In genomic region chr17:64506576-64507417, GRCh38 we compare ENCODE assay signal across 8 cellular contexts. TPM values are rescaled to one million over a fixed set of nuclear protein-coding genes. Genes with fewer than 3 reads are reported as not detected.
DNase-seq lines count a peak whose midpoint lies in the region; ATAC-seq and TF ChIP-seq lines count a peak whose summit lies in the region.

TSS of gene CEP95 (plus strand) at chr17:64506977. CDS start at chr17:64507098, 121 bp downstream.

- DNase-seq in NCI-H1105 (lab: John Stamatoyannopoulos, UW) (peak; percentile 97), SKM-1 (lab: John Stamatoyannopoulos, UW; ENCODE audit: unreplicated experiment) (peak; percentile 89), glutamatergic neuron (peak; percentile 94), tibial nerve (ENCODE audit: low spot score in 2 of 2) (peak; percentile 93 to 96)
- DNase-seq in activated naive CD4-positive, alpha-beta T cell treated with anti-CD3 and anti-CD28 coated beads, Interleukin-2, amount 50 U/mL, for 72 hours (ENCODE audit: low spot score in 2 of 2): peak; percentile 93 to 97

- H3K4me1 ChIP-seq in parathyroid adenoma: peaks cover 21% of the 10 kb centered on the region
- H3K4me1 ChIP-seq in tibial nerve: peaks cover 0 to 59% (median 45%) of the 10 kb centered on the region in 4 donors

- TF ChIP-seq POLR2A in tibial nerve (IDR thresholded peaks at IDR 0.05): peak; percentile 82 to 88

- H3K4me1 Mint-ChIP-seq in glutamatergic neuron (ENCODE audit: low read depth, unreplicated experiment): peaks cover 20% of the 10 kb centered on the region

- no peaks in the 10 kb centered on the region for H3K9me3 Mint-ChIP-seq in activated naive CD4-positive, alpha-beta T cell treated with anti-CD3 and anti-CD28 coated beads, Interleukin-2, amount 50 U/mL, for 72 hours
- H3K9me3 Mint-ChIP-seq in glutamatergic neuron (ENCODE audit: unreplicated experiment): peaks cover 29% of the 10 kb centered on the region

- H3K36me3 Mint-ChIP-seq in activated naive CD4-positive, alpha-beta T cell treated with anti-CD3 and anti-CD28 coated beads, Interleukin-2, amount 50 U/mL, for 72 hours: peaks cover 58 to 64% of the 10 kb centered on the region in 2 donors
- H3K36me3 Mint-ChIP-seq in glutamatergic neuron (ENCODE audit: unreplicated experiment): peaks cover 11% of the 10 kb centered on the region

- 1% methylated on average over 62 to 77 of the region's 77 CpGs for WGBS in tibial nerve, 2 donors

- peaks cover 55% of the 10 kb centered on the region for H3K79me2 ChIP-seq in parathyroid adenoma

- H3K27ac ChIP-seq in parathyroid adenoma (peak within 1 kb of the TSS; percentile 99), tibial nerve (peak within 1 kb of the TSS; percentile 96 to 100 (median 100))

- peak within 1 kb of the TSS; percentile 100 for H3K4me3 Mint-ChIP-seq in glutamatergic neuron (ENCODE audit: unreplicated experiment)

- peak; percentile 73 to 92 for TF ChIP-seq EP300 in tibial nerve (IDR thresholded peaks at IDR 0.05)

- H3K9ac ChIP-seq in parathyroid adenoma: peak within 1 kb of the TSS; percentile 100

- no peaks in the 10 kb centered on the region for H3K9me3 ChIP-seq in parathyroid adenoma (ENCODE audit: control insufficient read depth, low read length)
- no peaks in the 10 kb centered on the region for H3K9me3 ChIP-seq in tibial nerve

- H3K27me3 ChIP-seq in parathyroid adenoma (ENCODE audit: control insufficient read depth, insufficient read depth, low read length) (no peaks in the 10 kb centered on the region), tibial nerve (no peaks in the 10 kb centered on the region)

- H3K4me3 ChIP-seq in GM08714 (ENCODE audit: low read length): peak within 1 kb of the TSS; percentile 95
- peak within 1 kb of the TSS; percentile 100 for H3K4me3 ChIP-seq in parathyroid adenoma (ENCODE audit: low read depth, low read length)
- peak within 1 kb of the TSS; percentile 82 to 99 (median 86) for H3K4me3 ChIP-seq in tibial nerve

- H3K36me3 ChIP-seq in parathyroid adenoma (ENCODE audit: control insufficient read depth, insufficient read depth, low read length) (no peaks in the 10 kb centered on the region), tibial nerve (peaks cover 12 to 55% (median 39%) of the 10 kb centered on the region in 3 donors)

- H3K27me3 Mint-ChIP-seq in glutamatergic neuron (ENCODE audit: unreplicated experiment): peaks cover 29% of the 10 kb centered on the region

- H2AFZ ChIP-seq in parathyroid adenoma: peak within 1 kb of the TSS; percentile 76

- ATAC-seq in HG02588 (IDR thresholded peaks at IDR 0.05; ENCODE audit: unreplicated experiment): peak; percentile 56
- peak; percentile 58 to 69 for ATAC-seq in activated naive CD4-positive, alpha-beta T cell treated with anti-CD3 and anti-CD28 coated beads, Interleukin-2, amount 50 U/mL, for 72 hours

- peak within 1 kb of the TSS; percentile 100 for H3K27ac Mint-ChIP-seq in activated naive CD4-positive, alpha-beta T cell treated with anti-CD3 and anti-CD28 coated beads, Interleukin-2, amount 50 U/mL, for 72 hours
- H3K27ac Mint-ChIP-seq in glutamatergic neuron (ENCODE audit: unreplicated experiment): peak within 1 kb of the TSS; percentile 100

- TF ChIP-seq CTCF in glutamatergic neuron (IDR thresholded peaks at IDR 0.05; ENCODE audit: partially characterized antibody, unreplicated experiment) (no peak), parathyroid adenoma (IDR thresholded peaks at IDR 0.05) (no peak), tibial nerve (IDR thresholded peaks at IDR 0.05) (peak in 2 of 5 experiments; percentile 3 to 34)

- peak within 1 kb of the TSS; percentile 75 for H3K4me2 ChIP-seq in parathyroid adenoma (ENCODE audit: low read length)

RNA-seq across cellular contexts. Expression of gene CEP95, which starts in this region (rescaled TPM):
- 100 to 1,000 TPM in 1 of 2 donors, 10 to 100 TPM in 1; 49.5 to 142 TPM for total RNA-seq in activated naive CD4-positive, alpha-beta T cell treated with anti-CD3 and anti-CD28 coated beads, Interleukin-2, amount 50 U/mL, for 72 hours
- 120 TPM for total RNA-seq in glutamatergic neuron (ENCODE audit: unreplicated experiment)
- 10 to 100 TPM; 45.7 to 73.9 (median 59.3) TPM for total RNA-seq in tibial nerve

Comparison
In these comparisons a context has a peak if more than half of its experiments do, and no peak if none do; other contexts are left out.
1. Peak in every context shown above with its lines: DNase-seq, ATAC-seq, H3K4me3 ChIP-seq and H3K27ac ChIP-seq.